ENCODE assay signal across 22 cellular contexts in the genomic region with DNA sequence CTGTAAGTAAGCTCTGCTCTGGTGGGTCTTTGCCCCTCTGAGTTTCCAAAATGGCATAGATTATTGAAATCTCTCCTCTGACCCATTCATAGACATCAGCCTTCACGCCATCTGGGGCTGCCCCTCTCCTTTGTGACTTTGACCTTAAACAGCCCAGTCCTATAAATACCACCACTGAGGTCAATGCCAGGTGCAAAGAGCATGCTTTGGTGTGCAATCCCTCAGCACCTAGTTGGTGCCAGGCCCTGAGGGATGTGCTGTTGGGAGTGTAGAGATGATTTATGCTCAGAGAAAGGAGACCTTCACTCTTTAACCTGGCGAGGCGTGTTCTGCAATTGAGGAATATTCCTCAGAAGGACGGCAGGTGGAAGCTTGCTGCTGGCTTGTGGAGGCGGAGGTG.
"Had no signal": no experiment of that assay in that cellular context is flagged by ENCODE, and none has a peak within 500 bp of the region (broad histone marks: within the 10 kb centered on the region; RNA-seq: fewer than 3 reads in every experiment).

No MANE protein-coding gene starts in this region.

- H3K27me3 ChIP-seq: colonic mucosa, foreskin keratinocyte, gastroesophageal sphincter, hepatocyte, left lung had no signal

- H2AFZ ChIP-seq: hepatocyte had no signal

- DNase-seq: colonic mucosa; cortex of kidney; effector CD8-positive, alpha-beta T cell; effector memory CD8-positive, alpha-beta T cell; endodermal cell; erythroblast; foreskin keratinocyte; heart left ventricle; hypothalamus; islet precursor cell; kidney; kidney glomerular epithelial cell; left colon; left lung; left ventricle myocardium superior; lower lobe of right lung; mesenchymal stem cell; mucosa of descending colon had no signal

- H3K27ac ChIP-seq: colonic mucosa, epithelial cell of prostate, foreskin keratinocyte, gastroesophageal sphincter, heart left ventricle, hepatocyte, left lung, lower lobe of right lung had no signal

- H3K4me1 ChIP-seq: colonic mucosa, foreskin keratinocyte, gastroesophageal sphincter, heart left ventricle, left lung, lower lobe of right lung had no signal

- ATAC-seq: effector memory CD8-positive, alpha-beta T cell; esophagus mucosa; foreskin keratinocyte; gastroesophageal sphincter; heart left ventricle; left colon; left lung; left ventricle myocardium superior; lower lobe of right lung; mucosa of descending colon had no signal

- H3K36me3 ChIP-seq: colonic mucosa, gastroesophageal sphincter, heart left ventricle, left lung, lower lobe of right lung had no signal

- H3K9me3 ChIP-seq: colonic mucosa, gastroesophageal sphincter, heart left ventricle, left lung, lower lobe of right lung, mucosa of descending colon had no signal

- H3K4me3 ChIP-seq: colonic mucosa, gastroesophageal sphincter, heart left ventricle, hepatocyte, left lung, lower lobe of right lung, mucosa of descending colon had no signal

- H3K4me2 ChIP-seq: hepatocyte had no signal

- H3K79me2 ChIP-seq: hepatocyte had no signal
